Comparison of ENCODE assay signal across 1 cellular context in genomic region chr6:164303092-164304007, GRCh38.
TF ChIP-seq lines count a peak whose summit lies in the region.

No MANE protein-coding gene starts in this region.

TF ChIP-seq in endothelial cell of umbilical vein, 7 proteins besides CTCF, POLR2A, EP300 and RAD21:
- TF ChIP-seq, protein P1, sequence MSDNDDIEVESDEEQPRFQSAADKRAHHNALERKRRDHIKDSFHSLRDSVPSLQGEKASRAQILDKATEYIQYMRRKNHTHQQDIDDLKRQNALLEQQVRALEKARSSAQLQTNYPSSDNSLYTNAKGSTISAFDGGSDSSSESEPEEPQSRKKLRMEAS (IDR thresholded peaks at IDR 0.05; ENCODE audit: insufficient read depth, insufficient read length): no peak
- TF ChIP-seq EZH2 (IDR thresholded peaks at IDR 0.05; ENCODE audit: borderline replicate concordance, low read depth, low read length, severe bottlenecking) (no peak), POLR2AphosphoS5 (IDR thresholded peaks at IDR 0.05; ENCODE audit: insufficient read depth, low read depth, low read length) (no peak), FOS (IDR thresholded peaks at IDR 0.05; ENCODE audit: borderline replicate concordance, insufficient read depth, low read length) (no peak), GATA2 (IDR thresholded peaks at IDR 0.05; ENCODE audit: insufficient read depth, insufficient read length, low read depth, low read length) (no peak), JUN (IDR thresholded peaks at IDR 0.05; ENCODE audit: borderline replicate concordance, insufficient read depth, insufficient read length, low read depth) (no peak), MYC (IDR thresholded peaks at IDR 0.05; ENCODE audit: low read depth, low read length) (no peak)
